Comparison of ENCODE assay signal across 26 cellular contexts in genomic region chr2:48229063-48229462, GRCh38.
"Had no signal": no experiment of that assay in that cellular context is flagged by ENCODE, and none has a peak within 500 bp of the region (broad histone marks: within the 10 kb centered on the region; RNA-seq: fewer than 3 reads in every experiment).

No MANE protein-coding gene starts in this region.

- H3K4me3 ChIP-seq: dorsolateral prefrontal cortex, esophagus muscularis mucosa, gastroesophageal sphincter, heart left ventricle, hepatocyte, left lung, mucosa of descending colon, smooth muscle cell, testis, tibial artery had no signal

- H3K4me1 ChIP-seq: esophagus muscularis mucosa, foreskin keratinocyte, gastroesophageal sphincter, parathyroid adenoma, testis, tibial artery had no signal

- H3K9ac ChIP-seq: parathyroid adenoma had no signal

- H3K36me3 ChIP-seq: esophagus muscularis mucosa, gastroesophageal sphincter, heart left ventricle, left lung, tibial artery had no signal

- H3K27me3 ChIP-seq: dorsolateral prefrontal cortex, esophagus muscularis mucosa, foreskin keratinocyte, gastroesophageal sphincter, heart left ventricle, hepatocyte, left lung, testis, tibial artery had no signal

- H3K4me2 ChIP-seq: hepatocyte, smooth muscle cell had no signal

- H3K27ac ChIP-seq: dorsolateral prefrontal cortex, esophagus muscularis mucosa, foreskin keratinocyte, gastroesophageal sphincter, hepatocyte, parathyroid adenoma, testis, tibial artery had no signal

- FAIRE-seq: endothelial cell of umbilical vein, islet of Langerhans had no signal

- DNase-seq: cortex of kidney; dorsolateral prefrontal cortex; effector CD4-positive, alpha-beta T cell; endodermal cell; foreskin keratinocyte; heart left ventricle; left cardiac atrium; left lung; mesenchymal stem cell; mucosa of descending colon; naive B cell; stimulated activated CD4-positive, alpha-beta T cell treated with anti-CD3 and anti-CD28 coated beads, Interleukin-12 subunit alpha, Interleukin-12 subunit beta, amount 100 ng/mL, for 4 hours; stimulated activated CD4-positive, alpha-beta T cell treated with anti-CD3 and anti-CD28 coated beads, Interleukin-1b, Interleukin-23, amount 100 ng/mL, for 48 hours; stimulated activated CD4-positive, alpha-beta T cell treated with anti-CD3 and anti-CD28 coated beads, Interleukin-4, amount 100 ng/mL, for 1 hour; stimulated activated CD8-positive, alpha-beta memory T cell treated with anti-CD3 and anti-CD28 coated beads, Interleukin-4, amount 100 ng/mL, for 48 hours; stimulated activated naive CD4-positive, alpha-beta T cell treated with Interleukin-2 at 50 U/mL for 16 hours; substantia nigra; testis; tibial artery had no signal

- H3K9me3 ChIP-seq: esophagus muscularis mucosa, gastroesophageal sphincter, heart left ventricle, left lung, mucosa of descending colon, testis, tibial artery had no signal

- H2AFZ ChIP-seq: hepatocyte, parathyroid adenoma had no signal

- H3K79me2 ChIP-seq: hepatocyte, parathyroid adenoma had no signal
